In genomic region chr7:45768516-45769394, GRCh38 we compare ENCODE assay signal across 8 cellular contexts.
A peak's percentile ranks its signal among the peaks of the same experiment; 100 is the strongest.
DNase-seq lines count a peak whose midpoint lies in the region; ATAC-seq and TF ChIP-seq lines count a peak whose summit lies in the region.
"Not testable (repeated sequence)": the region's sequence is repeated elsewhere in the genome, so short reads cannot be mapped to it uniquely, and the experiment has no call there.

No MANE protein-coding gene starts in this region.

- peaks cover 16% of the 10 kb centered on the region for H3K4me1 Mint-ChIP-seq in activated T-cell treated with anti-CD3 and anti-CD28 coated beads, Interleukin-2, amount 50 U/mL, for 24 hours (ENCODE audit: low read depth)

- H3K4me3 Mint-ChIP-seq in activated T-cell treated with anti-CD3 and anti-CD28 coated beads, Interleukin-2, amount 50 U/mL, for 24 hours = peak overlapping the region; percentile 92

- TF ChIP-seq EP300 in Ishikawa (IDR thresholded peaks at IDR 0.05; ENCODE audit: borderline replicate concordance) = 0 out of 2 replicates have a peak, but pooled peaks have one; percentile 5

- not testable (repeated sequence) for H3K27me3 ChIP-seq in esophagus (ENCODE audit: control insufficient read depth in 1 of 2, insufficient read depth in 2 of 2, low read length in 2 of 2); mucosa of stomach (ENCODE audit: control insufficient read depth, insufficient read depth, low read length)

- H3K27me3 Mint-ChIP-seq in activated T-cell treated with anti-CD3 and anti-CD28 coated beads, Interleukin-2, amount 50 U/mL, for 24 hours = not testable (repeated sequence)

- not testable (repeated sequence) for H3K9me3 Mint-ChIP-seq in activated T-cell treated with anti-CD3 and anti-CD28 coated beads, Interleukin-2, amount 50 U/mL, for 24 hours

- ATAC-seq in GM21619 (IDR thresholded peaks at IDR 0.05; ENCODE audit: unreplicated experiment) = peak; percentile 100

- peak overlapping the region; percentile 89 to 92 for H3K27ac ChIP-seq in esophagus (ENCODE audit: low read depth in 2 of 2, low read length in 1 of 2)

- peak overlapping the region; percentile 87 for H3K9ac ChIP-seq in mucosa of stomach (ENCODE audit: low read length)

- not testable (repeated sequence) for TF ChIP-seq RAD21 in Ishikawa (IDR thresholded peaks at IDR 0.05; ENCODE audit: low read depth)

- H3K36me3 ChIP-seq in esophagus (ENCODE audit: control insufficient read depth in 2 of 2, insufficient read depth in 2 of 2, low read length in 1 of 2); mucosa of stomach (ENCODE audit: control insufficient read depth, insufficient read depth, low read length): not testable (repeated sequence)

- H3K36me3 Mint-ChIP-seq in activated T-cell treated with anti-CD3 and anti-CD28 coated beads, Interleukin-2, amount 50 U/mL, for 24 hours (ENCODE audit: low read depth) = peaks cover 29% of the 10 kb centered on the region

- peak overlapping the region; percentile 97 for H3K27ac Mint-ChIP-seq in activated T-cell treated with anti-CD3 and anti-CD28 coated beads, Interleukin-2, amount 50 U/mL, for 24 hours

- H3K9me3 ChIP-seq in esophagus (ENCODE audit: control insufficient read depth in 2 of 2, insufficient read depth in 1 of 2, low read depth in 1 of 2, low read length in 1 of 2); mucosa of stomach (ENCODE audit: control insufficient read depth, low read length): not testable (repeated sequence)

- H3K4me1 ChIP-seq in esophagus (ENCODE audit: control insufficient read depth in 2 of 2, insufficient read depth in 2 of 2, low read length in 1 of 2); mucosa of stomach (ENCODE audit: control insufficient read depth, insufficient read depth, low read length): not testable (repeated sequence)

- 0% methylated on average over 63 to 72 of the region's 72 CpGs for WGBS in esophagus, 2 donors

- peak overlapping the region; percentile 54 to 91 for H3K4me3 ChIP-seq in esophagus (ENCODE audit: low read depth in 1 of 2, low read length in 2 of 2)
- peak overlapping the region; percentile 20 for H3K4me3 ChIP-seq in mucosa of stomach (ENCODE audit: low read length)

- DNase-seq in DMS153 treated with DMSO at 0.1 percent for 48 hours (lab: John Stamatoyannopoulos, UW; ENCODE audit: unreplicated experiment) (peak; percentile 91), OCI-M2 (lab: John Stamatoyannopoulos, UW; ENCODE audit: unreplicated experiment) (peak; percentile 61)
- peak; percentile 98 for DNase-seq in activated T-cell treated with anti-CD3 and anti-CD28 coated beads, Interleukin-2, amount 50 U/mL, for 24 hours
- DNase-seq in stimulated activated CD8-positive, alpha-beta memory T cell treated with anti-CD3 and anti-CD28 coated beads, Interleukin-4, amount 100 ng/mL, for 48 hours = peak; percentile 99

TF ChIP-seq in Ishikawa, 13 proteins besides CTCF, POLR2A, EP300 and RAD21:
- peak; percentile 56 for TF ChIP-seq TAF1 (IDR thresholded peaks at IDR 0.05; ENCODE audit: low read depth)
- TF ChIP-seq CREB1 (IDR thresholded peaks at IDR 0.05; ENCODE audit: low read depth) = peak; percentile 99
- TF ChIP-seq YY1 (IDR thresholded peaks at IDR 0.05; ENCODE audit: low read depth) = peak; percentile 67
- TF ChIP-seq MAX (IDR thresholded peaks at IDR 0.05) = peak; percentile 88
- TF ChIP-seq USF1 (IDR thresholded peaks at IDR 0.05) = peak; percentile 40; the same call in 1 of the 2 replicates

Comparison
In these comparisons a context has a peak if more than half of its experiments do, and no peak if none do; other contexts are left out.
1. Peak in every context shown above with its lines: DNase-seq, ATAC-seq, H3K4me3 ChIP-seq and H3K27ac ChIP-seq.